In genomic region chr6:131949909-131950766, GRCh38 we compare ENCODE assay signal across 1 cellular context.
TF ChIP-seq lines count a peak whose summit lies in the region.

No MANE protein-coding gene starts in this region.

TF ChIP-seq in HepG2, 621 proteins besides CTCF, POLR2A, EP300 and RAD21 (continued from another document):
- peak; percentile 88 for TF ChIP-seq ZNF687 (CRISPR knock-in tag; IDR thresholded peaks at IDR 0.05)
- peak; percentile 91; the same call in 1 of the 2 replicates for TF ChIP-seq ZNF850 (CRISPR knock-in tag; conservative IDR thresholded peaks at IDR 0.05)
- TF ChIP-seq POGZ (CRISPR knock-in tag; IDR thresholded peaks at IDR 0.05) = peak; percentile 57; the same call in 1 of the 2 replicates
- TF ChIP-seq TARDBP (CRISPR knock-in tag; IDR thresholded peaks at IDR 0.05) = peak; percentile 71; the same call in 1 of the 2 replicates
- no peak for TF ChIP-seq SCMH1 (CRISPR knock-in tag; IDR thresholded peaks at IDR 0.05; ENCODE audit: borderline replicate concordance)
- peak; percentile 75 for TF ChIP-seq MED8 (CRISPR knock-in tag; IDR thresholded peaks at IDR 0.05; ENCODE audit: insufficient replicate concordance)
- peak; percentile 63 for TF ChIP-seq ZNF883 (CRISPR knock-in tag; IDR thresholded peaks at IDR 0.05; ENCODE audit: not compliant biosample characterization)
- TF ChIP-seq MAFF (IDR thresholded peaks at IDR 0.05; ENCODE audit: low read depth, low read length) = no peak
- peak; percentile 54; the same call in 1 of the 2 replicates for TF ChIP-seq ZNF280B (CRISPR knock-in tag; IDR thresholded peaks at IDR 0.05; ENCODE audit: borderline replicate concordance)
- peak; percentile 25; the same call in 1 of the 2 replicates for TF ChIP-seq PAXIP1 (CRISPR knock-in tag; conservative IDR thresholded peaks at IDR 0.05)
- TF ChIP-seq TFE3 (CRISPR knock-in tag; IDR thresholded peaks at IDR 0.05) = 0 out of 2 replicates have a peak, but pooled peaks have one; percentile 29
- TF ChIP-seq SMAD3 (CRISPR knock-in tag; IDR thresholded peaks at IDR 0.05) = 0 out of 2 replicates have a peak, but pooled peaks have one; percentile 22
- TF ChIP-seq PRMT3 (CRISPR knock-in tag; IDR thresholded peaks at IDR 0.05; ENCODE audit: borderline replicate concordance, low read depth) = peak; percentile 75
- no peak for TF ChIP-seq LBX2 (CRISPR knock-in tag; IDR thresholded peaks at IDR 0.05; ENCODE audit: borderline replicate concordance)
- TF ChIP-seq, protein P1, sequence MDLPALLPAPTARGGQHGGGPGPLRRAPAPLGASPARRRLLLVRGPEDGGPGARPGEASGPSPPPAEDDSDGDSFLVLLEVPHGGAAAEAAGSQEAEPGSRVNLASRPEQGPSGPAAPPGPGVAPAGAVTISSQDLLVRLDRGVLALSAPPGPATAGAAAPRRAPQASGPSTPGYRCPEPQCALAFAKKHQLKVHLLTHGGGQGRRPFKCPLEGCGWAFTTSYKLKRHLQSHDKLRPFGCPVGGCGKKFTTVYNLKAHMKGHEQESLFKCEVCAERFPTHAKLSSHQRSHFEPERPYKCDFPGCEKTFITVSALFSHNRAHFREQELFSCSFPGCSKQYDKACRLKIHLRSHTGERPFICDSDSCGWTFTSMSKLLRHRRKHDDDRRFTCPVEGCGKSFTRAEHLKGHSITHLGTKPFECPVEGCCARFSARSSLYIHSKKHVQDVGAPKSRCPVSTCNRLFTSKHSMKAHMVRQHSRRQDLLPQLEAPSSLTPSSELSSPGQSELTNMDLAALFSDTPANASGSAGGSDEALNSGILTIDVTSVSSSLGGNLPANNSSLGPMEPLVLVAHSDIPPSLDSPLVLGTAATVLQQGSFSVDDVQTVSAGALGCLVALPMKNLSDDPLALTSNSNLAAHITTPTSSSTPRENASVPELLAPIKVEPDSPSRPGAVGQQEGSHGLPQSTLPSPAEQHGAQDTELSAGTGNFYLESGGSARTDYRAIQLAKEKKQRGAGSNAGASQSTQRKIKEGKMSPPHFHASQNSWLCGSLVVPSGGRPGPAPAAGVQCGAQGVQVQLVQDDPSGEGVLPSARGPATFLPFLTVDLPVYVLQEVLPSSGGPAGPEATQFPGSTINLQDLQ (CRISPR knock-in tag; IDR thresholded peaks at IDR 0.05) = peak; percentile 89; the same call in 1 of the 2 replicates
- TF ChIP-seq ZNF432 (CRISPR knock-in tag; IDR thresholded peaks at IDR 0.05; ENCODE audit: borderline replicate concordance) = no peak
- no peak for TF ChIP-seq HNF1A (IDR thresholded peaks at IDR 0.05; ENCODE audit: low read depth)
- no peak; the same call in 1 of the 2 replicates for TF ChIP-seq HNF1A (CRISPR knock-in tag; IDR thresholded peaks at IDR 0.05; ENCODE audit: borderline replicate concordance)
- TF ChIP-seq NBN (conservative IDR thresholded peaks at IDR 0.05) = no peak
- TF ChIP-seq ZNF296 (CRISPR knock-in tag; conservative IDR thresholded peaks at IDR 0.05) = 0 out of 2 replicates have a peak, but pooled peaks have one; percentile 11
